ENCODE assay signal across 8 cellular contexts in the genomic region with DNA sequence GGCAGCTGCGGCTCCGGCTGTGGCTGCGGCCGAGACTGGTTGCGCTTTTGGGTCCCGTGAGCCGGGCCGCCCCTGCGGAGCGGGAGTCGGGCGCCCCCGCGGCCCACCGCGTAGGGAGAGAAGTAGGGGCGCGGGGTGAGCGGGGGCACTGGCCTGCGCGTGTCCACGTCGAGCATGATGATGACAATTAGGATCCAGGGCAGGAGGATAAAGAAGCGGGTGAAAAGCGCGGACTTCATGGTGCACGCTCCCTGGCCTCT. TPM values are rescaled to one million over a fixed set of nuclear protein-coding genes. Genes with fewer than 3 reads are reported as not detected.
DNase-seq lines count a peak whose midpoint lies in the region; ATAC-seq, FAIRE-seq and TF ChIP-seq lines count a peak whose summit lies in the region.

No MANE protein-coding gene starts in this region.

- H3K9me3 ChIP-seq in RWPE2 (ENCODE audit: severe bottlenecking) (no peaks in the 10 kb centered on the region), gastroesophageal sphincter (no peaks in the 10 kb centered on the region), smooth muscle cell (replicated peaks; ENCODE audit: low read depth) (no peaks in the 10 kb centered on the region), kidney (ENCODE audit: control insufficient read depth in 1 of 2, low read length in 2 of 2) (no peaks in the 10 kb centered on the region)

- peak overlapping the region; percentile 23 for H3K4me3 ChIP-seq in RWPE2 (ENCODE audit: severe bottlenecking)
- H3K4me3 ChIP-seq in gastroesophageal sphincter: peak overlapping the region; percentile 20 to 63
- H3K4me3 ChIP-seq in smooth muscle cell: peak overlapping the region; percentile 65
- H3K4me3 ChIP-seq in kidney (ENCODE audit: low read length in 2 of 2): peak overlapping the region in 1 of 2 donors; percentile 56

- H3K9ac ChIP-seq in smooth muscle cell (ENCODE audit: low read depth) (no peak overlapping the region), kidney (ENCODE audit: low read length in 2 of 2) (no peak overlapping the region)

- H3K36me3 ChIP-seq in RWPE2 (ENCODE audit: low read depth) (no peaks in the 10 kb centered on the region), gastroesophageal sphincter (no peaks in the 10 kb centered on the region), smooth muscle cell (ENCODE audit: low read depth) (no peaks in the 10 kb centered on the region), kidney (ENCODE audit: control insufficient read depth in 1 of 2, insufficient read depth in 2 of 2, low read length in 2 of 2) (no peaks in the 10 kb centered on the region)

- no peak for TF ChIP-seq EP300 in gastroesophageal sphincter (IDR thresholded peaks at IDR 0.05)

- peaks cover 72% of the 10 kb centered on the region for H3K27me3 ChIP-seq in RWPE2 (ENCODE audit: insufficient read depth, poor library complexity, severe bottlenecking)
- H3K27me3 ChIP-seq in gastroesophageal sphincter: peaks cover 49% of the 10 kb centered on the region
- H3K27me3 ChIP-seq in smooth muscle cell (ENCODE audit: low read depth): peaks cover 96% of the 10 kb centered on the region

- no peak for DNase-seq in RWPE2 (ENCODE audit: low spot score)
- no peak for DNase-seq in smooth muscle cell (lab: John Stamatoyannopoulos, UW; ENCODE audit: unreplicated experiment)
- DNase-seq in kidney: no peak
- DNase-seq in NCI-H524 (lab: John Stamatoyannopoulos, UW): no peak
- no peak for DNase-seq in omental fat pad (ENCODE audit: low spot score)
- DNase-seq in ureter (ENCODE audit: low spot score): no peak

- TF ChIP-seq CTCF in RWPE2 (IDR thresholded peaks at IDR 0.05; ENCODE audit: poor library complexity, severe bottlenecking): peak; percentile 73
- no peak for TF ChIP-seq CTCF in gastroesophageal sphincter (IDR thresholded peaks at IDR 0.05)
- TF ChIP-seq CTCF in smooth muscle cell (IDR thresholded peaks at IDR 0.05; ENCODE audit: borderline replicate concordance, insufficient read depth, poor library complexity, severe bottlenecking): no peak
- no peak for TF ChIP-seq CTCF in kidney (IDR thresholded peaks at IDR 0.05; ENCODE audit: borderline replicate concordance, extremely low read depth, insufficient read depth)
- no peak for TF ChIP-seq CTCF in omental fat pad (IDR thresholded peaks at IDR 0.05)

- no peaks in the 10 kb centered on the region for H3K79me2 ChIP-seq in smooth muscle cell (ENCODE audit: low read depth)

- H3K4me2 ChIP-seq in smooth muscle cell: peak overlapping the region; percentile 96

- H3K27ac ChIP-seq in RWPE2 (ENCODE audit: poor library complexity, severe bottlenecking): no peak overlapping the region
- H3K27ac ChIP-seq in gastroesophageal sphincter: no peak overlapping the region
- no peak overlapping the region for H3K27ac ChIP-seq in smooth muscle cell (ENCODE audit: low read depth)
- no peak overlapping the region for H3K27ac ChIP-seq in kidney (ENCODE audit: low read depth in 2 of 2, low read length in 2 of 2)

- intact Hi-C loops in kidney (cut with DNase I): no loop called here

- H3K4me1 ChIP-seq in RWPE2 (ENCODE audit: insufficient read depth, poor library complexity, severe bottlenecking): no peaks in the 10 kb centered on the region
- H3K4me1 ChIP-seq in gastroesophageal sphincter: peaks cover 0 to 29% (median 19%) of the 10 kb centered on the region in 3 donors
- H3K4me1 ChIP-seq in smooth muscle cell (ENCODE audit: low read depth): no peaks in the 10 kb centered on the region
- peaks cover 0 to 9% of the 10 kb centered on the region in 2 donors for H3K4me1 ChIP-seq in kidney (ENCODE audit: control insufficient read depth in 1 of 2, insufficient read depth in 1 of 2, low read depth in 1 of 2, low read length in 2 of 2)

- no peaks in the 10 kb centered on the region for H4K20me1 ChIP-seq in smooth muscle cell (ENCODE audit: low read depth)

- 0% methylated on average over 1 of the region's 27 CpGs; no CpG with 5 or more reads in 1 of the 2 donors for WGBS in gastroesophageal sphincter (ENCODE audit: low coverage in 1 of 2), 2 donors
- under 1% methylated on average over 10 of the region's 27 CpGs for WGBS in smooth muscle cell (ENCODE audit: low lambda C conversion rate)

- ATAC-seq in GM21423 (IDR thresholded peaks at IDR 0.05; ENCODE audit: unreplicated experiment) (peak; percentile 2), RWPE2 (ENCODE audit: low read depth) (peak; percentile 15; the same call in 1 of the 3 replicates), gastroesophageal sphincter (no peak), omental fat pad (ENCODE audit: low FRiP score) (no peak)

- no peak for FAIRE-seq in kidney (lab: Jason Lieb, UNC)

- no peaks in the 10 kb centered on the region for H3F3A ChIP-seq in smooth muscle cell (ENCODE audit: low read depth)

- TF ChIP-seq POLR2A in gastroesophageal sphincter (IDR thresholded peaks at IDR 0.05): no peak

- H2AFZ ChIP-seq in smooth muscle cell (ENCODE audit: low read depth): peak overlapping the region; percentile 90

RNA-seq across cellular contexts. Expression of gene B3GAT2, which starts 0.7 kb away (rescaled TPM):
- total RNA-seq in gastroesophageal sphincter: under 1 TPM in 1 of 4 donors, not detected in 3; 0.16 TPM
- 0.13 TPM in 2 replicates for total RNA-seq in smooth muscle cell
- polyA plus RNA-seq in smooth muscle cell: 0.14 and 0.41 TPM in 2 replicates
- not detected for total RNA-seq in kidney
- polyA plus RNA-seq in kidney (ENCODE audit: insufficient read depth, low read depth, low replicate concordance): not detected
- under 1 TPM in 2 of 4 donors, not detected in 2; 0.12 to 0.16 TPM for total RNA-seq in omental fat pad
- not detected for total RNA-seq in ureter

Comparison
In these comparisons a context has a peak if more than half of its experiments do, and no peak if none do; other contexts are left out.
1. ATAC-seq: peak in GM21423 (single experiment) and RWPE2 (single experiment); none in gastroesophageal sphincter (single experiment) and omental fat pad (single experiment).